8 cellular contexts compared by ENCODE assay signal in genomic region chr17:58631523-58632323, GRCh38.
A peak's percentile ranks its signal among the peaks of the same experiment; 100 is the strongest.
DNase-seq lines count a peak whose midpoint lies in the region; ATAC-seq, FAIRE-seq and TF ChIP-seq lines count a peak whose summit lies in the region.

No MANE protein-coding gene starts in this region.

- TF ChIP-seq POLR2A in GM12892 (IDR thresholded peaks at IDR 0.05; ENCODE audit: low read depth, low read length) (peak; percentile 99), upper lobe of left lung (IDR thresholded peaks at IDR 0.05) (peak; percentile 61 to 97 (median 94))

- peak overlapping the region; percentile 77 to 92 (median 84) for H3K27ac ChIP-seq in upper lobe of left lung

- peak; percentile 82 for ATAC-seq in HG02798 (IDR thresholded peaks at IDR 0.05; ENCODE audit: poor library complexity, unreplicated experiment)
- peak; percentile 97 for ATAC-seq in left ventricle myocardium superior
- ATAC-seq in upper lobe of left lung (ENCODE audit: low FRiP score in 2 of 2) = peak; percentile 96 to 97

- no peak for DNase-seq in GM12892 (ENCODE audit: insufficient read length)
- DNase-seq in NCI-H1436 (lab: John Stamatoyannopoulos, UW) = peak; percentile 98
- peak; percentile 87 for DNase-seq in T follicular helper cell (ENCODE audit: low read depth)
- DNase-seq in amygdala (lab: John Stamatoyannopoulos, UW) = peak; percentile 41 to 97 (median 87)
- peak; percentile 93 for DNase-seq in left ventricle myocardium superior
- peak; percentile 98 for DNase-seq in posterior vena cava (ENCODE audit: low spot score)
- peak; percentile 89 for DNase-seq in upper lobe of left lung

- no peaks in the 10 kb centered on the region for H3K27me3 ChIP-seq in upper lobe of left lung

- WGBS in upper lobe of left lung, 2 donors = 1% methylated on average over 30 of the region's 30 CpGs

- intact Hi-C loops in left ventricle myocardium superior (cut with micrococcal nuclease) = no loop called here
- intact Hi-C loops in posterior vena cava (cut with DNase I) = no loop called here

- H3K4me3 ChIP-seq in upper lobe of left lung = peak overlapping the region; percentile 30 to 47 (median 41)

- no peaks in the 10 kb centered on the region for H3K9me3 ChIP-seq in upper lobe of left lung

- FAIRE-seq in GM12892 (lab: Jason Lieb, UNC) = peak; percentile 84

- TF ChIP-seq EP300 in upper lobe of left lung (IDR thresholded peaks at IDR 0.05) = peak in 1 of 4 donors; percentile 72

- no peaks in the 10 kb centered on the region for H3K36me3 ChIP-seq in upper lobe of left lung

- peak in 4 of 6 experiments; percentile 23 to 55 (median 36) for TF ChIP-seq CTCF in upper lobe of left lung (IDR thresholded peaks at IDR 0.05)

- peaks cover 5 to 21% (median 10%) of the 10 kb centered on the region in 4 donors for H3K4me1 ChIP-seq in upper lobe of left lung
